9 cellular contexts compared by ENCODE assay signal in genomic region chr9:133130721-133131244, GRCh38. TPM values are rescaled to one million over a fixed set of nuclear protein-coding genes. Genes with fewer than 3 reads are reported as not detected.
DNase-seq lines count a peak whose midpoint lies in the region; ATAC-seq and TF ChIP-seq lines count a peak whose summit lies in the region.
"Had no signal": no experiment of that assay in that cellular context is flagged by ENCODE, and none has a peak within 500 bp of the region (broad histone marks: within the 10 kb centered on the region; RNA-seq: fewer than 3 reads in every experiment).

No MANE protein-coding gene starts in this region.

- H3K4me1 Mint-ChIP-seq in T-helper 17 cell = peaks cover 74% of the 10 kb centered on the region
- peaks cover 43 to 73% of the 10 kb centered on the region in 2 donors for H3K4me1 Mint-ChIP-seq in stimulated activated naive B cell treated with anti-CD40 and anti-IgM and Interleukin-4, amounts not matched to agents 10 μg/mL and 1 μg/mL and 100 μg/mL, for 72 hours

- H3K9me3 Mint-ChIP-seq in stimulated activated naive B cell treated with anti-CD40 and anti-IgM and Interleukin-4, amounts not matched to agents 10 μg/mL and 1 μg/mL and 100 μg/mL, for 72 hours = no peaks in the 10 kb centered on the region

- peaks cover 6% of the 10 kb centered on the region for H3K36me3 Mint-ChIP-seq in T-helper 17 cell (ENCODE audit: low read depth)
- H3K36me3 Mint-ChIP-seq in stimulated activated naive B cell treated with anti-CD40 and anti-IgM and Interleukin-4, amounts not matched to agents 10 μg/mL and 1 μg/mL and 100 μg/mL, for 72 hours = peaks cover 0 to 3% of the 10 kb centered on the region in 2 donors

- ATAC-seq in T-helper 17 cell = peak; percentile 46
- ATAC-seq in stimulated activated naive B cell treated with anti-CD40 and anti-IgM and Interleukin-4, amounts not matched to agents 10 μg/mL and 1 μg/mL and 100 μg/mL, for 72 hours (replicated peaks) = peak; percentile 66 to 67
- no peak for ATAC-seq in HG03175 (IDR thresholded peaks at IDR 0.05; ENCODE audit: unreplicated experiment)

- no peak overlapping the region for H3K4me3 ChIP-seq in coronary artery

- H3K27me3 Mint-ChIP-seq in T-helper 17 cell = no peaks in the 10 kb centered on the region
- no peaks in the 10 kb centered on the region for H3K27me3 Mint-ChIP-seq in stimulated activated naive B cell treated with anti-CD40 and anti-IgM and Interleukin-4, amounts not matched to agents 10 μg/mL and 1 μg/mL and 100 μg/mL, for 72 hours

- DNase-seq in T-helper 17 cell (peak; percentile 55 to 60 (median 59)), coronary artery (ENCODE audit: low spot score) (no peak), NCI-H1417 treated with DMSO at 0.1 percent for 48 hours (lab: John Stamatoyannopoulos, UW) (no peak), DMS53 treated with DMSO at 0.1 percent for 48 hours (lab: John Stamatoyannopoulos, UW; ENCODE audit: unreplicated experiment) (no peak)
- peak; percentile 74 for DNase-seq in central memory CD4-positive, alpha-beta T cell
- DNase-seq in stimulated activated naive B cell treated with anti-CD40 and anti-IgM and Interleukin-4, amounts not matched to agents 10 μg/mL and 1 μg/mL and 100 μg/mL, for 72 hours = no peak
- DNase-seq: amniotic stem cell had no signal

- peak overlapping the region; percentile 92 for H3K4me3 Mint-ChIP-seq in T-helper 17 cell
- H3K4me3 Mint-ChIP-seq in stimulated activated naive B cell treated with anti-CD40 and anti-IgM and Interleukin-4, amounts not matched to agents 10 μg/mL and 1 μg/mL and 100 μg/mL, for 72 hours = peak overlapping the region; percentile 76

- H3K27ac Mint-ChIP-seq in T-helper 17 cell = peak overlapping the region; percentile 100
- H3K27ac Mint-ChIP-seq in stimulated activated naive B cell treated with anti-CD40 and anti-IgM and Interleukin-4, amounts not matched to agents 10 μg/mL and 1 μg/mL and 100 μg/mL, for 72 hours = peak overlapping the region; percentile 83

- no peak for TF ChIP-seq CTCF in coronary artery (IDR thresholded peaks at IDR 0.05)

- TF ChIP-seq POLR2A in GM19193 (IDR thresholded peaks at IDR 0.05; ENCODE audit: extremely low read depth, insufficient read depth, insufficient read length) = peak; percentile 51

- H3K9me3 ChIP-seq in T-helper 17 cell (ENCODE audit: control insufficient read depth, low read length, poor library complexity, severe bottlenecking) = no peaks in the 10 kb centered on the region

- H3K27ac ChIP-seq in coronary artery = peak overlapping the region in 1 of 2 donors; percentile 53

RNA-seq across cellular contexts. Expression of gene RALGDS, which starts 9.7 kb away (rescaled TPM):
- total RNA-seq in T-helper 17 cell = 100 to 1,000 TPM; 150 to 236 TPM

RNA-seq across cellular contexts. Expression of gene GBGT1, which starts 32.9 kb away (rescaled TPM):
- total RNA-seq in T-helper 17 cell = 1 to 10 TPM; 2.2 to 2.3 TPM

Comparison
In these comparisons a context has a peak if more than half of its experiments do, and no peak if none do; other contexts are left out.
1. DNase-seq: peak in T-helper 17 cell (3 of 3) and central memory CD4-positive, alpha-beta T cell (single experiment); none in stimulated activated naive B cell treated with anti-CD40 and anti-IgM and Interleukin-4, amounts not matched to agents 10 μg/mL and 1 μg/mL and 100 μg/mL, for 72 hours (single experiment), coronary artery (single experiment), NCI-H1417 treated with DMSO at 0.1 percent for 48 hours (single experiment) and DMS53 treated with DMSO at 0.1 percent for 48 hours (single experiment).